In the genomic region with DNA sequence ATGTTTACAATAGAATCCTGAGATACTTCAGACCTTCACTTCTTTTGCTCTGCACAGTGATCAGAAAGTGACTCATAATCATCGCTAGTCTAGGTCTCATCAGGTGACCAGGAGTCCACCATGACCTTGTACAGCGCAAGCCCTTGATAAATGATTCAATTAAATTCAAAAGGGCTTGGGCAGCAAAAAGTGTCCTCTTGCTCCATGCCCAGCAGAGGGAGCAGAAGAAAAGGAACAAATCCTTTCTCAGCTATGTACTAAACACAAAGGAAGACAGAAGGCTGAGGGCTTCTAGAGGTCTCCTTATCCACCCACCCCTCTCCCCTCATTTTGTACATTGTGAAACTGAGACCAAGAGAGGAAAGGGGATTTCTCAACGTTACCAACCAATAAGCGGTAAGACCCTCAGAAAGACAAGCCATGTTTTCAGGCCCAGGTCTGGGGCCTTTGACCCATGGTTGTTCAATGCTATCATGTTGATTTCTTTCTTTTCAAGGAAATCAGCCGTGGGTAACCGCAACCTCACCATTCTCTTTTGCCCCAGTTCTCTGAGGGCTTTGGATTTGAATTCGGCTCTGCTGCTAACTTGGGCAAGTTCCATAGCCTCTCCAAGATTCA, we compare ENCODE assay signal across 9 cellular contexts.
DNase-seq lines count a peak whose midpoint lies in the region; ATAC-seq, FAIRE-seq and TF ChIP-seq lines count a peak whose summit lies in the region.
"Had no signal": no experiment of that assay in that cellular context is flagged by ENCODE, and none has a peak within 500 bp of the region (broad histone marks: within the 10 kb centered on the region; RNA-seq: fewer than 3 reads in every experiment).

No MANE protein-coding gene starts in this region.

- no peaks in the 10 kb centered on the region for H3K9me3 Mint-ChIP-seq in activated T-cell treated with anti-CD3 and anti-CD28 coated beads, Interleukin-2, amount 50 U/mL, for 4 hours

- no peaks in the 10 kb centered on the region for H3K4me1 Mint-ChIP-seq in activated T-cell treated with anti-CD3 and anti-CD28 coated beads, Interleukin-2, amount 50 U/mL, for 4 hours (ENCODE audit: low read depth)
- H3K4me1 Mint-ChIP-seq: IgD-negative memory B cell had no signal

- no peak overlapping the region for H3K9ac ChIP-seq in kidney (ENCODE audit: low read length in 2 of 2)

- TF ChIP-seq CTCF in DOHH2 (IDR thresholded peaks at IDR 0.05; ENCODE audit: low read depth, low read length, poor library complexity, severe bottlenecking) (peak; percentile 19), ascending aorta (IDR thresholded peaks at IDR 0.05) (peak in 2 of 3 experiments; percentile 10 to 45), kidney (IDR thresholded peaks at IDR 0.05; ENCODE audit: borderline replicate concordance, extremely low read depth, insufficient read depth) (peak; percentile 54)

- no peaks in the 10 kb centered on the region for H3K79me2 ChIP-seq in DOHH2 (ENCODE audit: control insufficient read depth, low read length)

- no peaks in the 10 kb centered on the region for H3K36me3 Mint-ChIP-seq in activated T-cell treated with anti-CD3 and anti-CD28 coated beads, Interleukin-2, amount 50 U/mL, for 4 hours (ENCODE audit: insufficient read depth)
- H3K36me3 Mint-ChIP-seq: IgD-negative memory B cell had no signal

- no peaks in the 10 kb centered on the region for H4K20me1 ChIP-seq in DOHH2 (ENCODE audit: control insufficient read depth, insufficient read depth, low read depth, low read length)

- no peaks in the 10 kb centered on the region for H3F3A ChIP-seq in DOHH2 (ENCODE audit: control insufficient read depth, insufficient read depth)

- no peak for FAIRE-seq in kidney (lab: Jason Lieb, UNC)

- H3K27me3 ChIP-seq in DOHH2 (ENCODE audit: control insufficient read depth, low read length), result 0 out of 2 replicates have a peak, but pooled peaks cover 4% of the 10 kb centered on the region
- H3K27me3 ChIP-seq in ascending aorta, result no peaks in the 10 kb centered on the region

- no peak overlapping the region for H3K4me2 ChIP-seq in DOHH2 (ENCODE audit: low read length)

- H3K4me3 ChIP-seq in DOHH2 (ENCODE audit: low read length) (no peak overlapping the region), ascending aorta (no peak overlapping the region), kidney (ENCODE audit: low read length in 2 of 2) (no peak overlapping the region)

- H3K27ac ChIP-seq in DOHH2 (ENCODE audit: low read depth, low read length) (no peak overlapping the region), ascending aorta (no peak overlapping the region), kidney (ENCODE audit: low read depth in 2 of 2, low read length in 2 of 2) (no peak overlapping the region)

- peaks cover 2% of the 10 kb centered on the region for H3K27me3 Mint-ChIP-seq in activated T-cell treated with anti-CD3 and anti-CD28 coated beads, Interleukin-2, amount 50 U/mL, for 4 hours (ENCODE audit: low read depth)

- H3K36me3 ChIP-seq in DOHH2 (ENCODE audit: control insufficient read depth, low read length), result no peaks in the 10 kb centered on the region
- no peaks in the 10 kb centered on the region for H3K36me3 ChIP-seq in ascending aorta
- H3K36me3 ChIP-seq in kidney (ENCODE audit: control insufficient read depth in 1 of 2, insufficient read depth in 2 of 2, low read length in 2 of 2), result no peaks in the 10 kb centered on the region

- intact Hi-C loops in ascending aorta (cut with DNase I), result no loop called here
- intact Hi-C loops in kidney (cut with DNase I), result no loop called here

- H3K4me3 Mint-ChIP-seq in activated T-cell treated with anti-CD3 and anti-CD28 coated beads, Interleukin-2, amount 50 U/mL, for 4 hours, result no peak overlapping the region
- H3K4me3 Mint-ChIP-seq: IgD-negative memory B cell had no signal

- no peaks in the 10 kb centered on the region for H3K4me1 ChIP-seq in DOHH2 (ENCODE audit: control insufficient read depth, low read length)
- H3K4me1 ChIP-seq in ascending aorta, result no peaks in the 10 kb centered on the region
- no peaks in the 10 kb centered on the region for H3K4me1 ChIP-seq in kidney (ENCODE audit: control insufficient read depth in 1 of 2, insufficient read depth in 1 of 2, low read depth in 1 of 2, low read length in 2 of 2)

- ATAC-seq in GM21529 (IDR thresholded peaks at IDR 0.05; ENCODE audit: unreplicated experiment) (no peak), GM21367 (IDR thresholded peaks at IDR 0.05; ENCODE audit: unreplicated experiment) (no peak), GM21515 (IDR thresholded peaks at IDR 0.05; ENCODE audit: unreplicated experiment) (no peak)
- ATAC-seq in activated T-cell treated with anti-CD3 and anti-CD28 coated beads, Interleukin-2, amount 50 U/mL, for 4 hours, result no peak

- no peaks in the 10 kb centered on the region for H3K9me2 ChIP-seq in DOHH2 (replicated peaks; ENCODE audit: control insufficient read depth, low read length)

- H3K9me3 ChIP-seq in DOHH2 (ENCODE audit: control insufficient read depth, insufficient read depth, low read length), result no peaks in the 10 kb centered on the region
- H3K9me3 ChIP-seq in ascending aorta, result no peaks in the 10 kb centered on the region
- H3K9me3 ChIP-seq in kidney (ENCODE audit: control insufficient read depth in 1 of 2, low read length in 2 of 2), result no peaks in the 10 kb centered on the region

- peak; percentile 51 for DNase-seq in M059J (ENCODE audit: low read depth)
- no peak for DNase-seq in ascending aorta (ENCODE audit: low spot score in 2 of 2)
- DNase-seq in kidney, result no peak
- no peak for DNase-seq in activated T-cell treated with anti-CD3 and anti-CD28 coated beads, Interleukin-2, amount 50 U/mL, for 4 hours
